Comparison of ENCODE assay signal across 2 cellular contexts in the genomic region with DNA sequence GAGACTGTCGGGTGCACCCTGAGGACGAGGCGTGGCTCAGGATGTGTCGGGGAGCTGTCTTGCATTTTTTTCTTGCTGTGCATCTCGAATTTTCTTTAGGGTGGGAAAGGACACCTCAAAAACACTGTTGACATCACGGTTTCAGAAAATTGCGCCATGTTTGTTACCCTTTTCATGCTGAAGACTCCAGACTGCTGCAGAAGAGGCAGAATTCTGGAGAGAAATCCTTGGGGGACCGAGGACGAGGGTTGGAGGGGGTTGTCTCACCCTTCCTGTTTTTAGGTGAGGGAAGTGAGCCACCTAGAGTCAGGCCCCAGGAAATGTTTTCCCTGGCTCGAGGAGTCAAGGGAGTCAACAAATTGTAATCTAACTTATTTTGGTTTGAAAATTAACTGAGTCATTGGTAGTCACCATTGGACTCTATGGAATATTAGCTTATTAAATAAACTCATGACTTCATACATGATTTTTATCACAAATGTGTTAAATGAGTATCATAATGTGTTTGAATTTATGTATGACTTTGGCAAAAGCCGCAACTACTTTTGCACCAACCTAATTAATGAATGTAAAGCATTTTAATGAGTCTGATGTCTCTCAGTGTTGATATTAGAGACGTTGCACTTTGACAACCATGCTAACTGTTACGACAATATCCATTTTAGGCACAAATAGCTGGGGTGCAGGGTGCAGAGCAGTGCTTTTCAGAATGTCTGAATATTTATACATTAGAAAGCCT.
A peak's percentile ranks its signal among the peaks of the same experiment; 100 is the strongest.
TF ChIP-seq lines count a peak whose summit lies in the region.

No MANE protein-coding gene starts in this region.

TF ChIP-seq in SK-N-SH treated with all-trans-retinoic acid at 6 μM for 48 hours, 23 proteins besides CTCF, POLR2A, EP300 and RAD21:
- TF ChIP-seq CSDC2 (CRISPR knock-in tag; IDR thresholded peaks at IDR 0.05), result 0 out of 2 replicates have a peak, but pooled peaks have one; percentile 47
- TF ChIP-seq, protein P1, sequence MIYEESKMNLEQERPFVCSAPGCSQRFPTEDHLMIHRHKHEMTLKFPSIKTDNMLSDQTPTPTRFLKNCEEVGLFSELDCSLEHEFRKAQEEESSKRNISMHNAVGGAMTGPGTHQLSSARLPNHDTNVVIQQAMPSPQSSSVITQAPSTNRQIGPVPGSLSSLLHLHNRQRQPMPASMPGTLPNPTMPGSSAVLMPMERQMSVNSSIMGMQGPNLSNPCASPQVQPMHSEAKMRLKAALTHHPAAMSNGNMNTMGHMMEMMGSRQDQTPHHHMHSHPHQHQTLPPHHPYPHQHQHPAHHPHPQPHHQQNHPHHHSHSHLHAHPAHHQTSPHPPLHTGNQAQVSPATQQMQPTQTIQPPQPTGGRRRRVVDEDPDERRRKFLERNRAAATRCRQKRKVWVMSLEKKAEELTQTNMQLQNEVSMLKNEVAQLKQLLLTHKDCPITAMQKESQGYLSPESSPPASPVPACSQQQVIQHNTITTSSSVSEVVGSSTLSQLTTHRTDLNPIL (CRISPR knock-in tag; IDR thresholded peaks at IDR 0.05; ENCODE audit: low read depth), result no peak
- TF ChIP-seq, protein P2, sequence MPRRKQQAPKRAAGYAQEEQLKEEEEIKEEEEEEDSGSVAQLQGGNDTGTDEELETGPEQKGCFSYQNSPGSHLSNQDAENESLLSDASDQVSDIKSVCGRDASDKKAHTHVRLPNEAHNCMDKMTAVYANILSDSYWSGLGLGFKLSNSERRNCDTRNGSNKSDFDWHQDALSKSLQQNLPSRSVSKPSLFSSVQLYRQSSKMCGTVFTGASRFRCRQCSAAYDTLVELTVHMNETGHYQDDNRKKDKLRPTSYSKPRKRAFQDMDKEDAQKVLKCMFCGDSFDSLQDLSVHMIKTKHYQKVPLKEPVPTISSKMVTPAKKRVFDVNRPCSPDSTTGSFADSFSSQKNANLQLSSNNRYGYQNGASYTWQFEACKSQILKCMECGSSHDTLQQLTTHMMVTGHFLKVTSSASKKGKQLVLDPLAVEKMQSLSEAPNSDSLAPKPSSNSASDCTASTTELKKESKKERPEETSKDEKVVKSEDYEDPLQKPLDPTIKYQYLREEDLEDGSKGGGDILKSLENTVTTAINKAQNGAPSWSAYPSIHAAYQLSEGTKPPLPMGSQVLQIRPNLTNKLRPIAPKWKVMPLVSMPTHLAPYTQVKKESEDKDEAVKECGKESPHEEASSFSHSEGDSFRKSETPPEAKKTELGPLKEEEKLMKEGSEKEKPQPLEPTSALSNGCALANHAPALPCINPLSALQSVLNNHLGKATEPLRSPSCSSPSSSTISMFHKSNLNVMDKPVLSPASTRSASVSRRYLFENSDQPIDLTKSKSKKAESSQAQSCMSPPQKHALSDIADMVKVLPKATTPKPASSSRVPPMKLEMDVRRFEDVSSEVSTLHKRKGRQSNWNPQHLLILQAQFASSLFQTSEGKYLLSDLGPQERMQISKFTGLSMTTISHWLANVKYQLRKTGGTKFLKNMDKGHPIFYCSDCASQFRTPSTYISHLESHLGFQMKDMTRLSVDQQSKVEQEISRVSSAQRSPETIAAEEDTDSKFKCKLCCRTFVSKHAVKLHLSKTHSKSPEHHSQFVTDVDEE (CRISPR knock-in tag; IDR thresholded peaks at IDR 0.05), result peak; percentile 63

TF ChIP-seq in GM12878, 131 proteins besides CTCF, POLR2A, EP300 and RAD21 (continues in another document):
- TF ChIP-seq IKZF2 (IDR thresholded peaks at IDR 0.05) (peak; percentile 49 to 60; a peak in 3 of 4 replicates), DPF2 (IDR thresholded peaks at IDR 0.05) (no peak), BACH1 (IDR thresholded peaks at IDR 0.05; ENCODE audit: borderline replicate concordance) (no peak), MTA2 (IDR thresholded peaks at IDR 0.05; ENCODE audit: low read depth) (peak; percentile 48; the same call in 1 of the 2 replicates), SMARCA5 (IDR thresholded peaks at IDR 0.05) (peak; percentile 81; the same call in 1 of the 2 replicates), BCL11A (IDR thresholded peaks at IDR 0.05; ENCODE audit: low read depth, low read length) (no peak), ZNF24 (IDR thresholded peaks at IDR 0.05) (no peak), RELA (IDR thresholded peaks at IDR 0.05; ENCODE audit: borderline replicate concordance, partially characterized antibody) (no peak), ZNF384 (IDR thresholded peaks at IDR 0.05; ENCODE audit: borderline replicate concordance, low read depth, low read length) (peak; percentile 53; the same call in 1 of the 2 replicates), FOXM1 (IDR thresholded peaks at IDR 0.05; ENCODE audit: low read depth, low read length) (no peak), TBL1XR1 (IDR thresholded peaks at IDR 0.05; ENCODE audit: low read depth, low read length) (no peak), MEF2A (IDR thresholded peaks at IDR 0.05; ENCODE audit: insufficient read depth, low read depth, low read length) (no peak), IKZF1 (conservative IDR thresholded peaks at IDR 0.05) (peak; percentile 60), CHD2 (IDR thresholded peaks at IDR 0.05; ENCODE audit: borderline replicate concordance, low read depth, low read length) (no peak), CEBPB (IDR thresholded peaks at IDR 0.05; ENCODE audit: borderline replicate concordance in 1 of 2, low read depth in 2 of 2, low read length in 2 of 2) (peak in 1 of 2 experiments; percentile 23; a peak in 1 of 4 replicates), KLF5 (IDR thresholded peaks at IDR 0.05; ENCODE audit: partially characterized antibody) (no peak), IRF4 (IDR thresholded peaks at IDR 0.05; ENCODE audit: low read depth, low read length) (no peak), RBBP5 (conservative IDR thresholded peaks at IDR 0.05) (no peak), MEF2B (IDR thresholded peaks at IDR 0.05; ENCODE audit: partially characterized antibody, poor library complexity, severe bottlenecking) (peak; percentile 40), BHLHE40 (IDR thresholded peaks at IDR 0.05; ENCODE audit: borderline replicate concordance in 1 of 2, low read depth in 2 of 2, low read length in 1 of 2) (no peak)
- TF ChIP-seq, protein P3, sequence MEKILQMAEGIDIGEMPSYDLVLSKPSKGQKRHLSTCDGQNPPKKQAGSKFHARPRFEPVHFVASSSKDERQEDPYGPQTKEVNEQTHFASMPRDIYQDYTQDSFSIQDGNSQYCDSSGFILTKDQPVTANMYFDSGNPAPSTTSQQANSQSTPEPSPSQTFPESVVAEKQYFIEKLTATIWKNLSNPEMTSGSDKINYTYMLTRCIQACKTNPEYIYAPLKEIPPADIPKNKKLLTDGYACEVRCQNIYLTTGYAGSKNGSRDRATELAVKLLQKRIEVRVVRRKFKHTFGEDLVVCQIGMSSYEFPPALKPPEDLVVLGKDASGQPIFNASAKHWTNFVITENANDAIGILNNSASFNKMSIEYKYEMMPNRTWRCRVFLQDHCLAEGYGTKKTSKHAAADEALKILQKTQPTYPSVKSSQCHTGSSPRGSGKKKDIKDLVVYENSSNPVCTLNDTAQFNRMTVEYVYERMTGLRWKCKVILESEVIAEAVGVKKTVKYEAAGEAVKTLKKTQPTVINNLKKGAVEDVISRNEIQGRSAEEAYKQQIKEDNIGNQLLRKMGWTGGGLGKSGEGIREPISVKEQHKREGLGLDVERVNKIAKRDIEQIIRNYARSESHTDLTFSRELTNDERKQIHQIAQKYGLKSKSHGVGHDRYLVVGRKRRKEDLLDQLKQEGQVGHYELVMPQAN (conservative IDR thresholded peaks at IDR 0.05), result peak; percentile 77
- TF ChIP-seq, protein P4, sequence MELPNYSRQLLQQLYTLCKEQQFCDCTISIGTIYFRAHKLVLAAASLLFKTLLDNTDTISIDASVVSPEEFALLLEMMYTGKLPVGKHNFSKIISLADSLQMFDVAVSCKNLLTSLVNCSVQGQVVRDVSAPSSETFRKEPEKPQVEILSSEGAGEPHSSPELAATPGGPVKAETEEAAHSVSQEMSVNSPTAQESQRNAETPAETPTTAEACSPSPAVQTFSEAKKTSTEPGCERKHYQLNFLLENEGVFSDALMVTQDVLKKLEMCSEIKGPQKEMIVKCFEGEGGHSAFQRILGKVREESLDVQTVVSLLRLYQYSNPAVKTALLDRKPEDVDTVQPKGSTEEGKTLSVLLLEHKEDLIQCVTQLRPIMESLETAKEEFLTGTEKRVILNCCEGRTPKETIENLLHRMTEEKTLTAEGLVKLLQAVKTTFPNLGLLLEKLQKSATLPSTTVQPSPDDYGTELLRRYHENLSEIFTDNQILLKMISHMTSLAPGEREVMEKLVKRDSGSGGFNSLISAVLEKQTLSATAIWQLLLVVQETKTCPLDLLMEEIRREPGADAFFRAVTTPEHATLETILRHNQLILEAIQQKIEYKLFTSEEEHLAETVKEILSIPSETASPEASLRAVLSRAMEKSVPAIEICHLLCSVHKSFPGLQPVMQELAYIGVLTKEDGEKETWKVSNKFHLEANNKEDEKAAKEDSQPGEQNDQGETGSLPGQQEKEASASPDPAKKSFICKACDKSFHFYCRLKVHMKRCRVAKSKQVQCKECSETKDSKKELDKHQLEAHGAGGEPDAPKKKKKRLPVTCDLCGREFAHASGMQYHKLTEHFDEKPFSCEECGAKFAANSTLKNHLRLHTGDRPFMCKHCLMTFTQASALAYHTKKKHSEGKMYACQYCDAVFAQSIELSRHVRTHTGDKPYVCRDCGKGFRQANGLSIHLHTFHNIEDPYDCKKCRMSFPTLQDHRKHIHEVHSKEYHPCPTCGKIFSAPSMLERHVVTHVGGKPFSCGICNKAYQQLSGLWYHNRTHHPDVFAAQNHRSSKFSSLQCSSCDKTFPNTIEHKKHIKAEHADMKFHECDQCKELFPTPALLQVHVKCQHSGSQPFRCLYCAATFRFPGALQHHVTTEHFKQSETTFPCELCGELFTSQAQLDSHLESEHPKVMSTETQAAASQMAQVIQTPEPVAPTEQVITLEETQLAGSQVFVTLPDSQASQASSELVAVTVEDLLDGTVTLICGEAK (IDR thresholded peaks at IDR 0.05; ENCODE audit: borderline replicate concordance), result peak; percentile 67
- TF ChIP-seq, protein P5, sequence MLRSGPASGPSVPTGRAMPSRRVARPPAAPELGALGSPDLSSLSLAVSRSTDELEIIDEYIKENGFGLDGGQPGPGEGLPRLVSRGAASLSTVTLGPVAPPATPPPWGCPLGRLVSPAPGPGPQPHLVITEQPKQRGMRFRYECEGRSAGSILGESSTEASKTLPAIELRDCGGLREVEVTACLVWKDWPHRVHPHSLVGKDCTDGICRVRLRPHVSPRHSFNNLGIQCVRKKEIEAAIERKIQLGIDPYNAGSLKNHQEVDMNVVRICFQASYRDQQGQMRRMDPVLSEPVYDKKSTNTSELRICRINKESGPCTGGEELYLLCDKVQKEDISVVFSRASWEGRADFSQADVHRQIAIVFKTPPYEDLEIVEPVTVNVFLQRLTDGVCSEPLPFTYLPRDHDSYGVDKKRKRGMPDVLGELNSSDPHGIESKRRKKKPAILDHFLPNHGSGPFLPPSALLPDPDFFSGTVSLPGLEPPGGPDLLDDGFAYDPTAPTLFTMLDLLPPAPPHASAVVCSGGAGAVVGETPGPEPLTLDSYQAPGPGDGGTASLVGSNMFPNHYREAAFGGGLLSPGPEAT (IDR thresholded peaks at IDR 0.05; ENCODE audit: low read depth), result 0 out of 2 replicates have a peak, but pooled peaks have one; percentile 29
- TF ChIP-seq, protein P6, sequence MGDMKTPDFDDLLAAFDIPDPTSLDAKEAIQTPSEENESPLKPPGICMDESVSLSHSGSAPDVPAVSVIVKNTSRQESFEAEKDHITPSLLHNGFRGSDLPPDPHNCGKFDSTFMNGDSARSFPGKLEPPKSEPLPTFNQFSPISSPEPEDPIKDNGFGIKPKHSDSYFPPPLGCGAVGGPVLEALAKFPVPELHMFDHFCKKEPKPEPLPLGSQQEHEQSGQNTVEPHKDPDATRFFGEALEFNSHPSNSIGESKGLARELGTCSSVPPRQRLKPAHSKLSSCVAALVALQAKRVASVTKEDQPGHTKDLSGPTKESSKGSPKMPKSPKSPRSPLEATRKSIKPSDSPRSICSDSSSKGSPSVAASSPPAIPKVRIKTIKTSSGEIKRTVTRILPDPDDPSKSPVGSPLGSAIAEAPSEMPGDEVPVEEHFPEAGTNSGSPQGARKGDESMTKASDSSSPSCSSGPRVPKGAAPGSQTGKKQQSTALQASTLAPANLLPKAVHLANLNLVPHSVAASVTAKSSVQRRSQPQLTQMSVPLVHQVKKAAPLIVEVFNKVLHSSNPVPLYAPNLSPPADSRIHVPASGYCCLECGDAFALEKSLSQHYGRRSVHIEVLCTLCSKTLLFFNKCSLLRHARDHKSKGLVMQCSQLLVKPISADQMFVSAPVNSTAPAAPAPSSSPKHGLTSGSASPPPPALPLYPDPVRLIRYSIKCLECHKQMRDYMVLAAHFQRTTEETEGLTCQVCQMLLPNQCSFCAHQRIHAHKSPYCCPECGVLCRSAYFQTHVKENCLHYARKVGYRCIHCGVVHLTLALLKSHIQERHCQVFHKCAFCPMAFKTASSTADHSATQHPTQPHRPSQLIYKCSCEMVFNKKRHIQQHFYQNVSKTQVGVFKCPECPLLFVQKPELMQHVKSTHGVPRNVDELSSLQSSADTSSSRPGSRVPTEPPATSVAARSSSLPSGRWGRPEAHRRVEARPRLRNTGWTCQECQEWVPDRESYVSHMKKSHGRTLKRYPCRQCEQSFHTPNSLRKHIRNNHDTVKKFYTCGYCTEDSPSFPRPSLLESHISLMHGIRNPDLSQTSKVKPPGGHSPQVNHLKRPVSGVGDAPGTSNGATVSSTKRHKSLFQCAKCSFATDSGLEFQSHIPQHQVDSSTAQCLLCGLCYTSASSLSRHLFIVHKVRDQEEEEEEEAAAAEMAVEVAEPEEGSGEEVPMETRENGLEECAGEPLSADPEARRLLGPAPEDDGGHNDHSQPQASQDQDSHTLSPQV (IDR thresholded peaks at IDR 0.05), result 0 out of 2 replicates have a peak, but pooled peaks have one; percentile 39
- TF ChIP-seq, protein P7, sequence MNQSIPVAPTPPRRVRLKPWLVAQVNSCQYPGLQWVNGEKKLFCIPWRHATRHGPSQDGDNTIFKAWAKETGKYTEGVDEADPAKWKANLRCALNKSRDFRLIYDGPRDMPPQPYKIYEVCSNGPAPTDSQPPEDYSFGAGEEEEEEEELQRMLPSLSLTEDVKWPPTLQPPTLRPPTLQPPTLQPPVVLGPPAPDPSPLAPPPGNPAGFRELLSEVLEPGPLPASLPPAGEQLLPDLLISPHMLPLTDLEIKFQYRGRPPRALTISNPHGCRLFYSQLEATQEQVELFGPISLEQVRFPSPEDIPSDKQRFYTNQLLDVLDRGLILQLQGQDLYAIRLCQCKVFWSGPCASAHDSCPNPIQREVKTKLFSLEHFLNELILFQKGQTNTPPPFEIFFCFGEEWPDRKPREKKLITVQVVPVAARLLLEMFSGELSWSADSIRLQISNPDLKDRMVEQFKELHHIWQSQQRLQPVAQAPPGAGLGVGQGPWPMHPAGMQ (IDR thresholded peaks at IDR 0.05; ENCODE audit: borderline replicate concordance), result no peak
- TF ChIP-seq, protein P8, sequence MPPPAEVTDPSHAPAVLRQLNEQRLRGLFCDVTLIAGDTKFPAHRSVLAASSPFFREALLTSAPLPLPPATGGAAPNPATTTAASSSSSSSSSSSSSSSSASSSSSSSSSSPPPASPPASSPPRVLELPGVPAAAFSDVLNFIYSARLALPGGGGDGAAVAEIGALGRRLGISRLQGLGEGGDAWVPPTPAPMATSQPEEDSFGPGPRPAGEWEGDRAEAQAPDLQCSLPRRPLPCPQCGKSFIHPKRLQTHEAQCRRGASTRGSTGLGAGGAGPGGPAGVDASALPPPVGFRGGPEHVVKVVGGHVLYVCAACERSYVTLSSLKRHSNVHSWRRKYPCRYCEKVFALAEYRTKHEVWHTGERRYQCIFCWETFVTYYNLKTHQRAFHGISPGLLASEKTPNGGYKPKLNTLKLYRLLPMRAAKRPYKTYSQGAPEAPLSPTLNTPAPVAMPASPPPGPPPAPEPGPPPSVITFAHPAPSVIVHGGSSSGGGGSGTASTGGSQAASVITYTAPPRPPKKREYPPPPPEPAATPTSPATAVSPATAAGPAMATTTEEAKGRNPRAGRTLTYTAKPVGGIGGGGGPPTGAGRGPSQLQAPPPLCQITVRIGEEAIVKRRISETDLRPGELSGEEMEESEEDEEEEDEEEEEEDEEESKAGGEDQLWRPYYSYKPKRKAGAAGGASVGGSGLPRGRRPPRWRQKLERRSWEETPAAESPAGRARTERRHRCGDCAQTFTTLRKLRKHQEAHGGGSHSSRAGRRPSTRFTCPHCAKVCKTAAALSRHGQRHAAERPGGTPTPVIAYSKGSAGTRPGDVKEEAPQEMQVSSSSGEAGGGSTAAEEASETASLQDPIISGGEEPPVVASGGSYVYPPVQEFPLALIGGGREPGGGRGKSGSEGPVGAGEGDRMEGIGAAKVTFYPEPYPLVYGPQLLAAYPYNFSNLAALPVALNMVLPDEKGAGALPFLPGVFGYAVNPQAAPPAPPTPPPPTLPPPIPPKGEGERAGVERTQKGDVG (CRISPR knock-in tag; IDR thresholded peaks at IDR 0.05), result no peak
